Comparison of ENCODE assay signal across 1 cellular context in genomic region chr17:76398523-76399174, GRCh38.
TF ChIP-seq lines count a peak whose summit lies in the region.

No MANE protein-coding gene starts in this region.

TF ChIP-seq in liver, 16 proteins besides CTCF, POLR2A, EP300 and RAD21:
- TF ChIP-seq ZBTB33 (IDR thresholded peaks at IDR 0.05) (no peak), JUND (IDR thresholded peaks at IDR 0.05) (no peak), HNF4G (IDR thresholded peaks at IDR 0.05) (no peak), HNF4A (conservative IDR thresholded peaks at IDR 0.05) (no peak), EGR1 (IDR thresholded peaks at IDR 0.05; ENCODE audit: low read depth in 2 of 2) (no peak), REST (IDR thresholded peaks at IDR 0.05) (no peak), TAF1 (conservative IDR thresholded peaks at IDR 0.05) (no peak)
